Comparison of ENCODE assay signal across 8 cellular contexts in the genomic region with DNA sequence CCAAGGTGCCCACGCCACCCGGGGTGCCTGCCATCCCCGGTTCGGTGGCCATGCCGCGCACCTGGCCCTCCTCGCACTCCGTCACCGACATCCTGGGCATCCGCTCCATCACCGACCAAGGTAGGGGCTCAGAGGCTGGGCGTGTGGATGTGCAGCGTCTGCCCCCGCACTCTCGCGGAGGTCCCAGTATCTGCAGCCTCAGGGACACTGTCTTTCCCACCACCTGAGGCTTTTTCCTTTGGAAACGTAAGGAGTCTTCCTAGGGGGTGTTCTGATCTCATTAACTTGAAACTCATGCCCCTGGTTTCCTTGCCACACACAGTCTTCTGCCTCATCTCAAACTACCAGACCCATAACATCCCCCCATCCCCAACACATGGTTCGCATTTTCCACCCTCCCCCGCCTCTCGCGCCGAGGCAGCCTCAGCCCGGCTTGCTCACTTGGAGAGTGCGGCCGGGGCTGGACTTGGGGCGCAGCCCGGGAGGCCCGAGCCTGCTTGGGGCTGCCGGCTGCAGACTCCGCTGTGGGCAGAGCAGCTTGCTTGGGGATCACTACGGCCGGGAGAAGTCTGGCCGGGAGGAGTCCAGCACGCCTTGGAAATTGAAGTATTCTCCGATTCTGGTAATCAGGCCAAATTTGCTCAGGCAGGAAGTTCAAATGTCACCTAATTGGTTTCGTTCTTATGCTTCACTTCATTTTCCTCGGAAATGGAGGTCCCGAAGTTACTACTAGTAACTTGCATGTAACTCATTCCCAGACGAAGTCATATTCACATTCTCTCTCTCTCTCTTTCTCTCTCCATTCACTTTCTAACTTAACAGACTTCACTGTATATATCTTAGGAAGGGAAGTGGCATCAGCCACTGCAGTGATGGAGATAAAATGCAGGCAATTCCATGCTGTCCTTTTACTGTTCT. TPM values are rescaled to one million over a fixed set of nuclear protein-coding genes. Genes with fewer than 3 reads are reported as not detected.
DNase-seq lines count a peak whose midpoint lies in the region; ATAC-seq and TF ChIP-seq lines count a peak whose summit lies in the region.

No MANE protein-coding gene starts in this region.

- TF ChIP-seq POLR2A in prostate gland (IDR thresholded peaks at IDR 0.05): no peak

- peaks cover 0 to 7% of the 10 kb centered on the region in 2 donors for H3K27me3 ChIP-seq in esophagus (ENCODE audit: control insufficient read depth in 1 of 2, insufficient read depth in 2 of 2, low read length in 2 of 2)
- H3K27me3 ChIP-seq in prostate gland (replicated peaks; ENCODE audit: insufficient read depth): no peaks in the 10 kb centered on the region

- H3K36me3 ChIP-seq in esophagus (ENCODE audit: control insufficient read depth in 2 of 2, insufficient read depth in 2 of 2, low read length in 1 of 2) (peaks cover 0 to 26% of the 10 kb centered on the region in 2 donors), prostate gland (no peaks in the 10 kb centered on the region)

- no peak for ATAC-seq in GM19452 (IDR thresholded peaks at IDR 0.05; ENCODE audit: unreplicated experiment)
- ATAC-seq in GM21381 (IDR thresholded peaks at IDR 0.05; ENCODE audit: unreplicated experiment): no peak
- no peak for ATAC-seq in GM19395 (IDR thresholded peaks at IDR 0.05; ENCODE audit: unreplicated experiment)

- H3K4me1 ChIP-seq in esophagus (ENCODE audit: control insufficient read depth in 2 of 2, insufficient read depth in 2 of 2, low read length in 1 of 2) (peaks cover 3 to 7% of the 10 kb centered on the region in 2 donors), prostate gland (replicated peaks) (no peaks in the 10 kb centered on the region)

- WGBS in esophagus, 2 donors: 3 to 5% methylated on average over 39 of the region's 39 CpGs
- WGBS in prostate gland: 5% methylated on average over 38 of the region's 39 CpGs

- TF ChIP-seq CTCF in prostate gland (IDR thresholded peaks at IDR 0.05): no peak

- intact Hi-C loops in prostate gland (cut with DNase I): no loop called here

- H3K27ac ChIP-seq in esophagus (ENCODE audit: low read depth in 2 of 2, low read length in 1 of 2): peak overlapping the region; percentile 90 to 98
- H3K27ac ChIP-seq in prostate gland: peak overlapping the region; percentile 80 to 90

- DNase-seq in DMS79 (lab: John Stamatoyannopoulos, UW) (peak; percentile 61), NCI-H69 (lab: John Stamatoyannopoulos, UW) (peak; percentile 83), prostate gland (ENCODE audit: low spot score) (no peak), CD1c-positive myeloid dendritic cell (ENCODE audit: extremely low spot score) (no peak)

- peaks cover 0 to 4% of the 10 kb centered on the region in 2 donors for H3K9me3 ChIP-seq in esophagus (ENCODE audit: control insufficient read depth in 2 of 2, insufficient read depth in 1 of 2, low read depth in 1 of 2, low read length in 1 of 2)
- H3K9me3 ChIP-seq in prostate gland: no peaks in the 10 kb centered on the region

- H3K4me3 ChIP-seq in esophagus (ENCODE audit: low read depth in 1 of 2, low read length in 2 of 2) (peak overlapping the region; percentile 90 to 95), prostate gland (peak overlapping the region; percentile 37 to 53)

RNA-seq across cellular contexts. Expression of gene PAX9, which starts 2.0 kb away (rescaled TPM):
- polyA plus RNA-seq in esophagus: 10 to 100 TPM; 51.9 to 78.7 TPM
- total RNA-seq in prostate gland: 10 to 100 TPM in 1 of 2 donors, 1 to 10 TPM in 1; 4.9 to 11.1 TPM

Comparison
In these comparisons a context has a peak if more than half of its experiments do, and no peak if none do; other contexts are left out.
1. DNase-seq: peak in DMS79 (single experiment) and NCI-H69 (single experiment); none in prostate gland (single experiment) and CD1c-positive myeloid dendritic cell (single experiment).